In genomic region chr17:1414634-1415033, GRCh38 we compare ENCODE assay signal across 15 cellular contexts. TPM values are rescaled to one million over a fixed set of nuclear protein-coding genes. Genes with fewer than 3 reads are reported as not detected.
A peak's percentile ranks its signal among the peaks of the same experiment; 100 is the strongest.
DNase-seq lines count a peak whose midpoint lies in the region; ATAC-seq and TF ChIP-seq lines count a peak whose summit lies in the region.
"Had no signal": no experiment of that assay in that cellular context is flagged by ENCODE, and none has a peak within 500 bp of the region (broad histone marks: within the 10 kb centered on the region; RNA-seq: fewer than 3 reads in every experiment).

No MANE protein-coding gene starts in this region.

- no peaks in the 10 kb centered on the region for H3K9me3 ChIP-seq in cardiac muscle cell (ENCODE audit: low read depth)
- H3K9me3 ChIP-seq in upper lobe of right lung, result no peaks in the 10 kb centered on the region
- H3K9me3 ChIP-seq in smooth muscle cell (replicated peaks; ENCODE audit: low read depth), result no peaks in the 10 kb centered on the region

- peak overlapping the region; percentile 15; the same call in 1 of the 2 replicates for H3K27ac Mint-ChIP-seq in WTC11
- H3K27ac Mint-ChIP-seq in nephron progenitor cell, result peak overlapping the region; percentile 9
- H3K27ac Mint-ChIP-seq: CD4-positive, alpha-beta T cell had no signal

- H3K4me3 Mint-ChIP-seq in WTC11 (no peak overlapping the region), nephron progenitor cell (no peak overlapping the region)
- H3K4me3 Mint-ChIP-seq: CD4-positive, alpha-beta T cell had no signal

- H3K36me3 ChIP-seq in cardiac muscle cell, result no peaks in the 10 kb centered on the region
- H3K36me3 ChIP-seq in upper lobe of right lung, result peaks cover under 1% of the 10 kb centered on the region
- no peaks in the 10 kb centered on the region for H3K36me3 ChIP-seq in smooth muscle cell (ENCODE audit: low read depth)

- H3K27me3 ChIP-seq in cardiac muscle cell (no peaks in the 10 kb centered on the region), upper lobe of right lung (no peaks in the 10 kb centered on the region), smooth muscle cell (ENCODE audit: low read depth) (no peaks in the 10 kb centered on the region)

- no peaks in the 10 kb centered on the region for H3K9me3 Mint-ChIP-seq in WTC11
- peaks cover 3% of the 10 kb centered on the region for H3K9me3 Mint-ChIP-seq in nephron progenitor cell
- H3K9me3 Mint-ChIP-seq: CD4-positive, alpha-beta T cell had no signal

- H3K4me2 ChIP-seq in smooth muscle cell, result no peak overlapping the region

- TF ChIP-seq CTCF in cardiac muscle cell (IDR thresholded peaks at IDR 0.05; ENCODE audit: low read depth, low read length) (no peak), WTC11 (IDR thresholded peaks at IDR 0.05) (no peak), nephron progenitor cell (IDR thresholded peaks at IDR 0.05) (no peak), upper lobe of right lung (IDR thresholded peaks at IDR 0.05) (no peak), smooth muscle cell (IDR thresholded peaks at IDR 0.05; ENCODE audit: borderline replicate concordance, insufficient read depth, poor library complexity, severe bottlenecking) (no peak)

- H3K27me3 Mint-ChIP-seq in WTC11 (ENCODE audit: low read depth) (no peaks in the 10 kb centered on the region), nephron progenitor cell (ENCODE audit: low read depth, poor library complexity) (peaks cover 4% of the 10 kb centered on the region)
- H3K27me3 Mint-ChIP-seq: CD4-positive, alpha-beta T cell had no signal

- H3K4me1 Mint-ChIP-seq in WTC11 (no peaks in the 10 kb centered on the region), nephron progenitor cell (peaks cover 7% of the 10 kb centered on the region)

- no peaks in the 10 kb centered on the region for H3K36me3 Mint-ChIP-seq in WTC11
- peaks cover 14% of the 10 kb centered on the region for H3K36me3 Mint-ChIP-seq in nephron progenitor cell (ENCODE audit: low read depth)

- ATAC-seq in left cardiac atrium (no peak), WTC11 (no peak), upper lobe of right lung (no peak), GM19328 (IDR thresholded peaks at IDR 0.05; ENCODE audit: unreplicated experiment) (no peak)
- ATAC-seq: K562 had no signal

- H3K9ac ChIP-seq in smooth muscle cell (ENCODE audit: low read depth), result no peak overlapping the region
- H3K9ac ChIP-seq: GM23248 had no signal

- H3F3A ChIP-seq in smooth muscle cell (ENCODE audit: low read depth), result peaks cover 8% of the 10 kb centered on the region

- POLR2A ChIA-PET in WTC11 (lab: Charles Lee), result no interaction called here

- H3K4me1 ChIP-seq in cardiac muscle cell (ENCODE audit: low read depth) (peaks cover 8% of the 10 kb centered on the region), upper lobe of right lung (peaks cover 6% of the 10 kb centered on the region), smooth muscle cell (ENCODE audit: low read depth) (no peaks in the 10 kb centered on the region)

- WGBS in smooth muscle cell (ENCODE audit: low lambda C conversion rate), result 91% methylated on average over 10 of the region's 10 CpGs

- H3K79me2 ChIP-seq in smooth muscle cell (ENCODE audit: low read depth), result no peaks in the 10 kb centered on the region

- intact Hi-C loops in left cardiac atrium (cut with DNase I) (loop anchor here in 1 of 2 donors (5.0 kb wide), 1 partner anchor 33 kb away; no protein-coding TSS in a partner anchor), upper lobe of right lung (cut with DNase I) (no loop called here)

- no peak overlapping the region for H2AFZ ChIP-seq in smooth muscle cell (ENCODE audit: low read depth)
- H2AFZ ChIP-seq: GM23248 had no signal

- no peak overlapping the region for H3K4me3 ChIP-seq in cardiac muscle cell
- H3K4me3 ChIP-seq in upper lobe of right lung, result no peak overlapping the region
- no peak overlapping the region for H3K4me3 ChIP-seq in smooth muscle cell
- H3K4me3 ChIP-seq: GM23248, K562 had no signal

- CTCF ChIA-PET in WTC11 (lab: Charles Lee), result interaction anchor here (0.9 to 2.6 kb wide), 4 partner anchors 49 to 227 kb away, joined by 3 to 10 read pairs (median 4); no protein-coding TSS in a partner anchor

- H4K20me1 ChIP-seq in smooth muscle cell (ENCODE audit: low read depth), result peaks cover under 1% of the 10 kb centered on the region

- H3K27ac ChIP-seq in cardiac muscle cell, result peak overlapping the region; percentile 67
- H3K27ac ChIP-seq in upper lobe of right lung, result no peak overlapping the region
- no peak overlapping the region for H3K27ac ChIP-seq in smooth muscle cell (ENCODE audit: low read depth)
- H3K27ac ChIP-seq: GM23248 had no signal

- DNase-seq in cardiac muscle cell (ENCODE audit: low read depth in 1 of 2, low spot score in 1 of 2) (no peak), left cardiac atrium (no peak), WTC11 (ENCODE audit: low spot score) (no peak), nephron progenitor cell (no peak), upper lobe of right lung (peak; percentile 20), smooth muscle cell (lab: John Stamatoyannopoulos, UW; ENCODE audit: unreplicated experiment) (no peak), DMS79 (lab: John Stamatoyannopoulos, UW) (no peak)
- DNase-seq: CD4-positive, alpha-beta T cell; GF-D8; GM23248; NCI-H1436 treated with DMSO at 0.1 percent for 48 hours; NCI-H226; NCI-H526 treated with DMSO at 0.1 percent for 48 hours had no signal

TF ChIP-seq in WTC11, 78 proteins besides CTCF, POLR2A, EP300 and RAD21 (continues in another document):
- TF ChIP-seq EMX1 (CRISPR knock-in tag; IDR thresholded peaks at IDR 0.05) (no peak), JUN (CRISPR knock-in tag; IDR thresholded peaks at IDR 0.05) (no peak), AR (CRISPR knock-in tag; IDR thresholded peaks at IDR 0.05) (no peak), TCF7 (CRISPR knock-in tag; IDR thresholded peaks at IDR 0.05; ENCODE audit: low read depth) (no peak), ZNF232 (CRISPR knock-in tag; IDR thresholded peaks at IDR 0.05) (no peak), TEAD4 (CRISPR knock-in tag; IDR thresholded peaks at IDR 0.05) (no peak), HMGA2 (CRISPR knock-in tag; IDR thresholded peaks at IDR 0.05) (no peak), CBFB (CRISPR knock-in tag; IDR thresholded peaks at IDR 0.05; ENCODE audit: low read depth) (no peak), ZNF425 (CRISPR knock-in tag; conservative IDR thresholded peaks at IDR 0.05) (no peak), SOX15 (CRISPR knock-in tag; IDR thresholded peaks at IDR 0.05) (no peak), TEAD1 (CRISPR knock-in tag; IDR thresholded peaks at IDR 0.05) (no peak), ZNF317 (CRISPR knock-in tag; IDR thresholded peaks at IDR 0.05; ENCODE audit: borderline replicate concordance, low read depth) (no peak)

RNA-seq across cellular contexts. Expression of gene YWHAE, which starts 14.6 kb away (rescaled TPM):
- 1,409 and 2,297 TPM in 2 replicates for total RNA-seq in cardiac muscle cell
- polyA plus RNA-seq in cardiac muscle cell, result 658 and 685 TPM in 2 replicates
- 100 to 1,000 TPM; 491 to 596 TPM for total RNA-seq in left cardiac atrium
- total RNA-seq in WTC11 (2021), result 1,033 to 1,180 TPM (median 1,148 TPM) in 3 replicates
- total RNA-seq in upper lobe of right lung, result 393 TPM
- 586 and 662 TPM in 2 replicates for total RNA-seq in smooth muscle cell
- 383 and 429 TPM in 2 replicates for polyA plus RNA-seq in smooth muscle cell

RNA-seq across cellular contexts. Expression of gene CRK, which starts 41.4 kb away (rescaled TPM):
- total RNA-seq in cardiac muscle cell (25.0 and 28.7 TPM in 2 replicates), left cardiac atrium (10 to 100 TPM; 37.0 to 44.4 TPM), WTC11 (2021) (43.6 to 45.2 TPM (median 43.7 TPM) in 3 replicates), upper lobe of right lung (81.3 TPM), smooth muscle cell (49.7 and 64.5 TPM in 2 replicates)
- polyA plus RNA-seq in cardiac muscle cell (33.1 and 46.0 TPM in 2 replicates), smooth muscle cell (56.8 and 69.4 TPM in 2 replicates)
